ENCODE assay signal across 8 cellular contexts in the genomic region with DNA sequence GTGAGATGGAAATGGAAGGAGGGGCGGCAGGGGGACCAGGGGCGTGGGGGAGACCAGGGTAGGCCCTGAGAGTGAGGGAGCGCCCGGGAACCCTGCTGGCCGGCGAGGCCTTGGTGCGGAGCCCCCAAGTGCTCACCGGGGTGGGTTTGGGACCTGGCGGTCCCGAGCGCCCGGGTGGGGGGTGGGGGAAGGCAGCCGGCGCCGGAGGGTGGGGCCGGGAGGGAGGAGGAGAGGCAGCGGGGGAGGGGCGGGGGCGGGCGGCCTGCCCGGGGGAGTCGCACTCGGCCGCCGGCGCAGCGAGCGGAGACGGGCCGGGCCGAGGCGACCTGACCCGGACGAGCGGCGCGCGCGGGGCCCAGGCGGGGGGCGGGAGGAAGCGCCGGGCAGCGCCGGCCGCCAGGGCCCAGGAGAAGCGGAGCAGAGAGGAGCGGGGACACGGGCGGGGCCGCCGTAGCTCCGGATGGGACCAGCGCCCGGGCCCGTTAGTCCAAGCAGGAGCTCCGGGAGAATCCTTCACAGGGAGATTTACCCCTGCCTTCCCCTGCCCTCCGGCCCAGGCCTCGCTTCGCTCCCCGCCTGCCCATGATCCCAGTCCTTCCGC. TPM values are rescaled to one million over a fixed set of nuclear protein-coding genes. Genes with fewer than 3 reads are reported as not detected.
DNase-seq lines count a peak whose midpoint lies in the region; ATAC-seq and TF ChIP-seq lines count a peak whose summit lies in the region.

A gene (plus strand): TSS at position 271 of the 601 bp plus-strand sequence. CDS start 818 bp downstream, outside the sequence.

- peak within 1 kb of the TSS; percentile 68 for H3K9ac ChIP-seq in fibroblast of lung (ENCODE audit: insufficient read depth, low read length)

- no peak within 1 kb of the TSS for H3K27ac Mint-ChIP-seq in MCF 10A (ENCODE audit: low read depth, unreplicated experiment)

- peaks cover 9% of the 10 kb centered on the region for H3K4me1 Mint-ChIP-seq in MCF 10A (ENCODE audit: insufficient read depth, unreplicated experiment)

- H3K9me3 ChIP-seq in breast epithelium, result no peaks in the 10 kb centered on the region
- H3K9me3 ChIP-seq in fibroblast of lung (ENCODE audit: control insufficient read depth, insufficient read depth, low read depth, low read length), result no peaks in the 10 kb centered on the region
- no peaks in the 10 kb centered on the region for H3K9me3 ChIP-seq in aorta (ENCODE audit: control insufficient read depth, low read length)

- H3K9me3 Mint-ChIP-seq in MCF 10A (ENCODE audit: unreplicated experiment), result no peaks in the 10 kb centered on the region

- peaks cover 0 to 4% of the 10 kb centered on the region in 2 donors for H3K4me1 ChIP-seq in breast epithelium
- H3K4me1 ChIP-seq in fibroblast of lung (ENCODE audit: control insufficient read depth, extremely low read depth, insufficient read depth, low read length), result peaks cover 14% of the 10 kb centered on the region
- no peaks in the 10 kb centered on the region for H3K4me1 ChIP-seq in aorta (ENCODE audit: control insufficient read depth in 1 of 2, insufficient read depth in 2 of 2, low read length in 2 of 2)

- no peaks in the 10 kb centered on the region for H4K20me1 ChIP-seq in fibroblast of lung (ENCODE audit: control insufficient read depth, extremely low read depth, insufficient read depth, low read length)

- peaks cover 9% of the 10 kb centered on the region for H3K36me3 Mint-ChIP-seq in MCF 10A (ENCODE audit: insufficient read depth, unreplicated experiment)

- DNase-seq in breast epithelium (ENCODE audit: low spot score in 2 of 2) (no peak), MCF 10A (ENCODE audit: unreplicated experiment) (no peak), fibroblast of lung (ENCODE audit: low read depth in 2 of 2) (peak; percentile 27 to 39), myocyte (ENCODE audit: low read depth) (peak; percentile 58), aorta (peak; percentile 56 to 81), NCI-H2196 (lab: John Stamatoyannopoulos, UW; ENCODE audit: unreplicated experiment) (no peak)
- DNase-seq in stimulated activated naive CD4-positive, alpha-beta T cell (lab: John Stamatoyannopoulos, UW), result no peak

- intact Hi-C loops in breast epithelium (cut with DNase I; ENCODE audit: low total_unique reads), result loop anchor here (5.0 kb wide), 1 partner anchor 96 kb away; no protein-coding TSS in a partner anchor
- intact Hi-C loops in MCF 10A (cut with micrococcal nuclease), result loop anchor here (2.0 to 10.0 kb wide), 2 partner anchors 115 to 233 kb away; a partner anchor contains a TSS
- intact Hi-C loops in aorta (cut with DNase I), result loop anchor here (5.0 to 10.0 kb wide), 3 partner anchors 36 to 233 kb away; a partner anchor contains a TSS

- CTCF ChIA-PET in MCF 10A (lab: Yijun Ruan, JAX), result interaction anchor here (1.0 to 2.7 kb wide), 6 partner anchors 9 to 233 kb away, joined by 3 to 24 read pairs (median 4); no protein-coding TSS in a partner anchor

- H3K4me3 ChIP-seq in breast epithelium (peak within 1 kb of the TSS; percentile 56 to 81 (median 56)), fibroblast of lung (replicated peaks in 1 of 4; ENCODE audit: control extremely low read depth in 1 of 4, insufficient read depth in 1 of 4, low read depth in 3 of 4, low read length in 4 of 4) (peak within 1 kb of the TSS; percentile 50 to 65 (median 56)), aorta (ENCODE audit: low read length in 2 of 2) (peak within 1 kb of the TSS; percentile 11 to 32)

- TF ChIP-seq CTCF in breast epithelium (IDR thresholded peaks at IDR 0.05) (no peak), MCF 10A (IDR thresholded peaks at IDR 0.05; ENCODE audit: unreplicated experiment) (no peak), fibroblast of lung (conservative IDR thresholded peaks at IDR 0.05 in 1 of 2, IDR thresholded peaks at IDR 0.05 in 1 of 2; ENCODE audit: low read depth in 1 of 2, low read length in 2 of 2) (no peak)

- H3K27ac ChIP-seq in breast epithelium (peak within 1 kb of the TSS; percentile 54 to 91), fibroblast of lung (ENCODE audit: insufficient read depth, low read length) (peak within 1 kb of the TSS; percentile 63), aorta (ENCODE audit: low read depth in 1 of 2, low read length in 2 of 2) (peak within 1 kb of the TSS; percentile 10 to 15)

- H3K27me3 ChIP-seq in breast epithelium, result no peaks in the 10 kb centered on the region
- H3K27me3 ChIP-seq in fibroblast of lung (ENCODE audit: control insufficient read depth, insufficient read depth, low read length), result no peaks in the 10 kb centered on the region
- no peaks in the 10 kb centered on the region for H3K27me3 ChIP-seq in aorta (ENCODE audit: control insufficient read depth in 1 of 2, insufficient read depth in 2 of 2, low read length in 1 of 2)

- peak within 1 kb of the TSS; percentile 71 for H2AFZ ChIP-seq in fibroblast of lung (ENCODE audit: low read length)

- no TSS peak for BruUV-seq in MCF 10A (replicated peaks; lab: Mats Ljungman, UMichigan)

- H3K4me2 ChIP-seq in fibroblast of lung (ENCODE audit: extremely low read depth, insufficient read depth, low read length), result peak within 1 kb of the TSS; percentile 86

- H3K36me3 ChIP-seq in breast epithelium (no peaks in the 10 kb centered on the region), fibroblast of lung (ENCODE audit: control insufficient read depth, insufficient read depth, low read length) (no peaks in the 10 kb centered on the region), aorta (ENCODE audit: control insufficient read depth in 1 of 2, insufficient read depth in 2 of 2, low read length in 1 of 2) (no peaks in the 10 kb centered on the region)

- ATAC-seq in aorta (ENCODE audit: low FRiP score) (peak; percentile 70), GM18511 (IDR thresholded peaks at IDR 0.05; ENCODE audit: unreplicated experiment) (no peak)

- no peak for TF ChIP-seq POLR2A in breast epithelium (IDR thresholded peaks at IDR 0.05)

- H3K4me3 Mint-ChIP-seq in MCF 10A (ENCODE audit: unreplicated experiment), result no peak within 1 kb of the TSS

- POLR2A ChIA-PET in MCF 10A (lab: Yijun Ruan, JAX), result no interaction called here

- WGBS in aorta, 2 donors, result 2 to 5% methylated on average over 37 to 62 of the region's 62 CpGs

- H3K79me2 ChIP-seq in fibroblast of lung (ENCODE audit: control insufficient read depth, insufficient read depth, low read length), result peaks cover 4% of the 10 kb centered on the region

- H3K27me3 Mint-ChIP-seq in MCF 10A (ENCODE audit: insufficient read depth, unreplicated experiment), result no peaks in the 10 kb centered on the region

RNA-seq across cellular contexts. Expression of the gene that starts here (rescaled TPM):
- total RNA-seq in breast epithelium (10 to 100 TPM; 10.2 to 34.2 (median 14.7) TPM), MCF 10A (2022) (5.7 and 10.0 TPM in 2 replicates), fibroblast of lung (23.6 and 47.4 TPM in 2 replicates), myocyte (8.2 and 17.3 TPM in 2 replicates), aorta (10 to 100 TPM; 39.7 to 45.6 TPM)
- polyA plus RNA-seq in fibroblast of lung (26.3 and 34.1 TPM in 2 replicates), aorta (10 to 100 TPM; 13.3 to 85.0 TPM)
- polyA plus RNA-seq in fibroblast of lung (2012), result 34.6 and 38.9 TPM in 2 replicates
- 47.4 TPM in 2 replicates for polyA minus RNA-seq in fibroblast of lung (ENCODE audit: low replicate concordance)
- polyA plus RNA-seq in myocyte (2012), result 36.6 TPM

Comparison
In these comparisons a context has a peak if more than half of its experiments do, and no peak if none do; other contexts are left out.
1. DNase-seq: peak in fibroblast of lung (2 of 2), myocyte (single experiment) and aorta (2 of 2); none in breast epithelium (0 of 2), MCF 10A (single experiment), stimulated activated naive CD4-positive, alpha-beta T cell (0 of 6) and NCI-H2196 (single experiment).
2. H3K27ac ChIP-seq: peak in every context shown above with its lines; median percentile 72 in breast epithelium; 63 in fibroblast of lung; 12 in aorta.
3. Peak in every context shown above with its lines, with median percentiles within 50 percentile points of each other: H3K4me3 ChIP-seq.